Comparison of ENCODE assay signal across 28 cellular contexts in the genomic region with DNA sequence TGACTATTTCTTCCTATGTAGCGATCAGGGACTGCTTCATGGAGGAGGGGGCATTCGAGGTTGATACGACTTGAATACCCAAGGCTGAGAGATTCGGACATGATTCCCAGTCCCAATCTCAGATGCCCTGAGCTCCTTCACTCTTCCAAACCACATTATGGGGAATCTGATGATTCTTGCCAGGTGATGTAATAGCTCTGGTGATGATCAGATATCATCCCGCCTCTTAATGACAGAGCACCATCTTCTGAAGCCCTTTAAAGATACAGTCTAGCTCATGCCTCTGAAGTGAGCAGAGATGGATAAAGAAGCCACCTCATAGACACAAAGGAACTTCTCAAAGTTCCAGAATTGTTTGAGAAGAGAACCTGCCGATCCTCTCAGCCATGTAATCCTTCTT.
"Had no signal": no experiment of that assay in that cellular context is flagged by ENCODE, and none has a peak within 500 bp of the region (broad histone marks: within the 10 kb centered on the region; RNA-seq: fewer than 3 reads in every experiment).

No MANE protein-coding gene starts in this region.

- H3K27ac ChIP-seq: cardiac muscle cell, ovary, prostate gland, right atrium auricular region, skin epidermis, suprapubic skin, tibial nerve, VCaP had no signal

- H3K4me3 Mint-ChIP-seq: activated CD4-positive, alpha-beta T cell treated with anti-CD3 and anti-CD28 coated beads, Interleukin-2, amount 10 ng/mL, durations not matched to agents 24 days and 14 days; activated CD8-positive, alpha-beta memory T cell treated with anti-CD3 and anti-CD28 coated beads, Interleukin-2, amount 10 ng/mL, durations not matched to agents 7 days and 5 days; activated CD8-positive, alpha-beta T cell treated with anti-CD3 and anti-CD28 coated beads for 36 hours; activated naive CD4-positive, alpha-beta T cell treated with anti-CD3 and anti-CD28 coated beads, Interleukin-2, amount 10 ng/mL, durations not matched to agents 7 days and 5 days; dendritic cell treated with granulocyte-macrophage colony-stimulating factor and Interleukin-4, amounts not matched to agents 40 ng/mL and 50 ng/mL, for 4 days; mesothelial cell of epicardium; natural killer cell; stimulated activated effector memory CD8-positive, alpha-beta T cell treated with anti-CD3 and anti-CD28 coated beads, Interleukin-12 subunit alpha, Interleukin-12 subunit beta, amount 100 ng/mL, for 72 hours; stimulated activated naive CD8-positive, alpha-beta T cell treated with anti-CD3 and anti-CD28 coated beads, Interleukin-15, amount 100 ng/mL, for 72 hours; T-helper 2 cell treated with Interferon-gamma antibody and Interleukin-4, amounts not matched to agents 5 μg/mL and 100 μg/mL, for 36 hours had no signal

- DNase-seq: activated CD4-positive, alpha-beta T cell treated with anti-CD3 and anti-CD28 coated beads, Interleukin-2, amount 10 ng/mL, durations not matched to agents 24 days and 14 days; activated CD8-positive, alpha-beta memory T cell treated with anti-CD3 and anti-CD28 coated beads, Interleukin-2, amount 10 ng/mL, durations not matched to agents 7 days and 5 days; activated CD8-positive, alpha-beta T cell treated with anti-CD3 and anti-CD28 coated beads for 36 hours; activated effector memory CD4-positive, alpha-beta T cell treated with anti-CD3 and anti-CD28 coated beads, Interleukin-2, amount 50 U/mL, for 16 hours; activated naive CD4-positive, alpha-beta T cell treated with anti-CD3 and anti-CD28 coated beads, Interleukin-2, amount 10 ng/mL, durations not matched to agents 7 days and 5 days; activated T-cell treated with anti-CD3 and anti-CD28 coated beads for 4 hours; effector CD4-positive, alpha-beta T cell; foreskin melanocyte; glutamatergic neuron; hippocampal formation; left ventricle myocardium superior; mammary epithelial cell; natural killer cell; ovary; stimulated activated CD4-positive, alpha-beta T cell treated with anti-CD3 and anti-CD28 coated beads, Interleukin-2, amount 100 ng/mL, for 24 hours; stimulated activated naive CD8-positive, alpha-beta T cell treated with anti-CD3 and anti-CD28 coated beads, Interleukin-15, amount 100 ng/mL, for 72 hours; uterus had no signal

- H3K27ac Mint-ChIP-seq: activated CD4-positive, alpha-beta T cell treated with anti-CD3 and anti-CD28 coated beads, Interleukin-2, amount 10 ng/mL, durations not matched to agents 24 days and 14 days; activated CD8-positive, alpha-beta memory T cell treated with anti-CD3 and anti-CD28 coated beads, Interleukin-2, amount 10 ng/mL, durations not matched to agents 7 days and 5 days; activated CD8-positive, alpha-beta T cell treated with anti-CD3 and anti-CD28 coated beads for 36 hours; activated naive CD4-positive, alpha-beta T cell treated with anti-CD3 and anti-CD28 coated beads, Interleukin-2, amount 10 ng/mL, durations not matched to agents 7 days and 5 days; dendritic cell treated with granulocyte-macrophage colony-stimulating factor and Interleukin-4, amounts not matched to agents 40 ng/mL and 50 ng/mL, for 4 days; mesothelial cell of epicardium; natural killer cell; stimulated activated effector memory CD8-positive, alpha-beta T cell treated with anti-CD3 and anti-CD28 coated beads, Interleukin-12 subunit alpha, Interleukin-12 subunit beta, amount 100 ng/mL, for 72 hours; stimulated activated naive CD8-positive, alpha-beta T cell treated with anti-CD3 and anti-CD28 coated beads, Interleukin-15, amount 100 ng/mL, for 72 hours; T-helper 2 cell treated with Interferon-gamma antibody and Interleukin-4, amounts not matched to agents 5 μg/mL and 100 μg/mL, for 36 hours had no signal

- H3K9me3 ChIP-seq: ovary, prostate gland, right atrium auricular region, suprapubic skin, tibial nerve, uterus had no signal

- H3K4me1 Mint-ChIP-seq: activated CD8-positive, alpha-beta memory T cell treated with anti-CD3 and anti-CD28 coated beads, Interleukin-2, amount 10 ng/mL, durations not matched to agents 7 days and 5 days; activated naive CD4-positive, alpha-beta T cell treated with anti-CD3 and anti-CD28 coated beads, Interleukin-2, amount 10 ng/mL, durations not matched to agents 7 days and 5 days; natural killer cell; stimulated activated effector memory CD8-positive, alpha-beta T cell treated with anti-CD3 and anti-CD28 coated beads, Interleukin-12 subunit alpha, Interleukin-12 subunit beta, amount 100 ng/mL, for 72 hours; stimulated activated naive CD8-positive, alpha-beta T cell treated with anti-CD3 and anti-CD28 coated beads, Interleukin-15, amount 100 ng/mL, for 72 hours had no signal

- H3K36me3 Mint-ChIP-seq: activated CD8-positive, alpha-beta memory T cell treated with anti-CD3 and anti-CD28 coated beads, Interleukin-2, amount 10 ng/mL, durations not matched to agents 7 days and 5 days; activated naive CD4-positive, alpha-beta T cell treated with anti-CD3 and anti-CD28 coated beads, Interleukin-2, amount 10 ng/mL, durations not matched to agents 7 days and 5 days; mesothelial cell of epicardium; natural killer cell; stimulated activated effector memory CD8-positive, alpha-beta T cell treated with anti-CD3 and anti-CD28 coated beads, Interleukin-12 subunit alpha, Interleukin-12 subunit beta, amount 100 ng/mL, for 72 hours had no signal

- H3K36me3 ChIP-seq: cardiac muscle cell, ovary, prostate gland, right atrium auricular region, suprapubic skin, tibial nerve, uterus had no signal

- H3K27me3 ChIP-seq: cardiac muscle cell, ovary, right atrium auricular region, uterus had no signal

- H3K9me3 Mint-ChIP-seq: activated CD4-positive, alpha-beta T cell treated with anti-CD3 and anti-CD28 coated beads, Interleukin-2, amount 10 ng/mL, durations not matched to agents 24 days and 14 days; activated CD8-positive, alpha-beta T cell treated with anti-CD3 and anti-CD28 coated beads for 36 hours; activated naive CD4-positive, alpha-beta T cell treated with anti-CD3 and anti-CD28 coated beads, Interleukin-2, amount 10 ng/mL, durations not matched to agents 7 days and 5 days; dendritic cell treated with granulocyte-macrophage colony-stimulating factor and Interleukin-4, amounts not matched to agents 40 ng/mL and 50 ng/mL, for 4 days; mesothelial cell of epicardium; natural killer cell; stimulated activated effector memory CD8-positive, alpha-beta T cell treated with anti-CD3 and anti-CD28 coated beads, Interleukin-12 subunit alpha, Interleukin-12 subunit beta, amount 100 ng/mL, for 72 hours; stimulated activated naive CD8-positive, alpha-beta T cell treated with anti-CD3 and anti-CD28 coated beads, Interleukin-15, amount 100 ng/mL, for 72 hours; T-helper 2 cell treated with Interferon-gamma antibody and Interleukin-4, amounts not matched to agents 5 μg/mL and 100 μg/mL, for 36 hours had no signal

- H3K4me3 ChIP-seq: cardiac muscle cell, ovary, prostate gland, right atrium auricular region, skin epidermis, suprapubic skin, tibial nerve, uterus had no signal

- H3K4me1 ChIP-seq: prostate gland, suprapubic skin had no signal
